18 cellular contexts compared by ENCODE assay signal in the genomic region with DNA sequence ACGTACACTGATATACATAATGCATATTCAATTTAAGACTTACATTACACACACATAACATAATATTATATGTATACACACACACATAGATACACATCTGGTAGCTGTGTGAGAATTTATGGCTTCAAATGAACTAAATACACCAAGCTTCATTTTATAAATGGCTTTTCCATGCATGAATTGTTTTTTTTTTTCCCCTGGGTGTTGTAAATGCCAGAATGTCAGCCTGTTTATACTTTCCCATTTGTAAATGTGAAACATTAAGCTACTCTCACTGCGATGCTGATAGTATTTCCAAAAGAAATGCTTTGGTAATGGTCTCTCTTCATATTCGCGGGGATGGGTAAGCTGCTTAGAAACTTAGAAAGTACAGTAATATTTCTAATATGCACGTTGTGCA.
DNase-seq lines count a peak whose midpoint lies in the region; TF ChIP-seq lines count a peak whose summit lies in the region.
"Had no signal": no experiment of that assay in that cellular context is flagged by ENCODE, and none has a peak within 500 bp of the region (broad histone marks: within the 10 kb centered on the region; RNA-seq: fewer than 3 reads in every experiment).

No MANE protein-coding gene starts in this region.

- 79% methylated on average over 5 of the region's 5 CpGs for WGBS in HUES64

- H3K27ac ChIP-seq in HUES64 (ENCODE audit: low read depth, low read length) (peak overlapping the region; percentile 59; the same call in 1 of the 2 replicates), dorsolateral prefrontal cortex (no peak overlapping the region)

- DNase-seq in NCI-H1436 (lab: John Stamatoyannopoulos, UW) (peak; percentile 29), NCI-H1436 treated with DMSO at 0.1 percent for 48 hours (lab: John Stamatoyannopoulos, UW) (no peak), NCI-H69 (lab: John Stamatoyannopoulos, UW) (peak; percentile 65), left kidney (ENCODE audit: low read depth, low spot score) (peak; percentile 31), NCI-H1105 treated with DMSO at 0.1 percent for 48 hours (lab: John Stamatoyannopoulos, UW) (no peak), dorsolateral prefrontal cortex (no peak)
- no peak for DNase-seq in activated CD4-positive, alpha-beta T cell treated with anti-CD3 and anti-CD28 coated beads, Interleukin-2, amount 50 U/mL, for 1 hour
- DNase-seq: C1 segment of cervical spinal cord; EL; H7; KBM-7; NCI-H1930; NCI-H510A treated with DMSO at 0.1 percent for 48 hours; NK-92 treated with Interleukin-12 subunit alpha and Interleukin-12 subunit beta, amount 100 ng/mL, for 24 hours; RPMI8226; SIG-M5; T-helper 17 cell had no signal

- H3K27me3 ChIP-seq in HUES64 (ENCODE audit: insufficient read depth, low read length) (no peaks in the 10 kb centered on the region), dorsolateral prefrontal cortex (no peaks in the 10 kb centered on the region)

- no peaks in the 10 kb centered on the region for H3K36me3 ChIP-seq in HUES64 (ENCODE audit: insufficient read depth, low read length)

- intact Hi-C loops in dorsolateral prefrontal cortex (cut with DNase I) = no loop called here

- no peaks in the 10 kb centered on the region for H3K9me3 ChIP-seq in HUES64 (ENCODE audit: insufficient read depth, low read depth, low read length)

- TF ChIP-seq CTCF in dorsolateral prefrontal cortex (IDR thresholded peaks at IDR 0.05 in 54 of 56, conservative IDR thresholded peaks at IDR 0.05 in 2 of 56; ENCODE audit: low read depth in 1 of 56, partially characterized antibody in 56 of 56) = no peak

- H3K9ac ChIP-seq in HUES64 (ENCODE audit: low read depth, low read length) = 0 out of 2 replicates have a peak overlapping the region, but pooled peaks have one; percentile 11

- H3K4me3 ChIP-seq in HUES64 (ENCODE audit: low read length) (no peak overlapping the region), dorsolateral prefrontal cortex (no peak overlapping the region)

- H3K4me1 ChIP-seq in HUES64 (ENCODE audit: insufficient read depth, low read length) = peaks cover 33% of the 10 kb centered on the region

Comparison
In these comparisons a context has a peak if more than half of its experiments do, and no peak if none do; other contexts are left out.
1. DNase-seq: peak in NCI-H1436 (single experiment), NCI-H69 (single experiment) and left kidney (single experiment); none in NCI-H1436 treated with DMSO at 0.1 percent for 48 hours (single experiment), NCI-H1105 treated with DMSO at 0.1 percent for 48 hours (single experiment), activated CD4-positive, alpha-beta T cell treated with anti-CD3 and anti-CD28 coated beads, Interleukin-2, amount 50 U/mL, for 1 hour (single experiment) and dorsolateral prefrontal cortex (0 of 10).